In the genomic region with DNA sequence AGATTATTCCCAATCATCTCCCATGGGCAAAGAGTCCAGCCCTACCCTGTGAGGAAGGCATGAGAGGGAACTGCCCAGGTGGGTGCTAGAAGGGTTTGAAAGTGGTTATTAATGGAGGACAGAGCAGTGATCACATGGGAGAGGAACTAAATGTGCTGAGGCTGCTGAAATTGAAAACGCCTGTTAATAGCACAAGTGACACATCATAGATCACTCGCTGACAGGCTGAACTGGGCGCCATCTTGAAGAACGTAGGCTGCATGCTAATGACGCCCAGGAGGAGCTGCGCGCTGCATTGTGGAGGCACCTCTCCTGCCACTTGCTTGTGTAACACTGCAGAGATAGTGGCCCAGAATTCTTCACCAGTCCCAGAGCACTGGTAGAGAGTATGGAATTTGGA, we compare ENCODE assay signal across 8 cellular contexts.
"Had no signal": no experiment of that assay in that cellular context is flagged by ENCODE, and none has a peak within 500 bp of the region (broad histone marks: within the 10 kb centered on the region; RNA-seq: fewer than 3 reads in every experiment).

No MANE protein-coding gene starts in this region.

- H3K27ac Mint-ChIP-seq: GM23338, H9, IgD-negative memory B cell had no signal

- H3K36me3 Mint-ChIP-seq: IgD-negative memory B cell had no signal

- H3K4me2 ChIP-seq: GM23338 had no signal

- H3K4me1 Mint-ChIP-seq: IgD-negative memory B cell had no signal

- H2AFZ ChIP-seq: GM23338 had no signal

- H3K4me3 Mint-ChIP-seq: GM23338, H9, IgD-negative memory B cell had no signal

- H3K27ac ChIP-seq: HL-60 had no signal

- DNase-seq: H9, HCEC 1CT, KG1 had no signal

- ATAC-seq: GM23338 had no signal

- FAIRE-seq: H1, H54 had no signal

- H3K4me3 ChIP-seq: GM23338 had no signal
